Comparison of ENCODE assay signal across 12 cellular contexts in genomic region chr18:79517322-79517721, GRCh38.
DNase-seq lines count a peak whose midpoint lies in the region; ATAC-seq, FAIRE-seq and TF ChIP-seq lines count a peak whose summit lies in the region.
"Had no signal": no experiment of that assay in that cellular context is flagged by ENCODE, and none has a peak within 500 bp of the region (broad histone marks: within the 10 kb centered on the region; RNA-seq: fewer than 3 reads in every experiment).

No MANE protein-coding gene starts in this region.

- ATAC-seq in HG03196 (IDR thresholded peaks at IDR 0.05; ENCODE audit: unreplicated experiment), result no peak
- no peak for ATAC-seq in HG02973 (IDR thresholded peaks at IDR 0.05; ENCODE audit: unreplicated experiment)
- ATAC-seq: heart right ventricle had no signal

- no peak for FAIRE-seq in GM12892 (lab: Jason Lieb, UNC)
- FAIRE-seq: A204.1 had no signal

- peak; percentile 33 for DNase-seq in activated gamma-delta T cell treated with Interleukin-2 at 50 U/mL for 16 hours
- no peak for DNase-seq in activated gamma-delta T cell (lab: John Stamatoyannopoulos, UW)
- DNase-seq in activated T-helper 1 cell treated with Interleukin-2 at 50 U/mL for 16 hours (ENCODE audit: low read depth), result peak; percentile 37
- DNase-seq in mesenteric fat pad (ENCODE audit: low spot score), result peak; percentile 64
- DNase-seq in HCEC 1CT, result no peak
- no peak for DNase-seq in GM12892 (ENCODE audit: insufficient read length)
- DNase-seq: NCI-H2081 treated with DMSO at 0.1 percent for 48 hours, Right ventricle myocardium superior had no signal

- no peak for TF ChIP-seq POLR2A in GM12892 (IDR thresholded peaks at IDR 0.05; ENCODE audit: low read depth, low read length)

Comparison
In these comparisons a context has a peak if more than half of its experiments do, and no peak if none do; other contexts are left out.
1. DNase-seq: peak in activated gamma-delta T cell treated with Interleukin-2 at 50 U/mL for 16 hours (single experiment), activated T-helper 1 cell treated with Interleukin-2 at 50 U/mL for 16 hours (single experiment) and mesenteric fat pad (single experiment); none in activated gamma-delta T cell (single experiment), HCEC 1CT (single experiment) and GM12892 (single experiment).